In the genomic region with DNA sequence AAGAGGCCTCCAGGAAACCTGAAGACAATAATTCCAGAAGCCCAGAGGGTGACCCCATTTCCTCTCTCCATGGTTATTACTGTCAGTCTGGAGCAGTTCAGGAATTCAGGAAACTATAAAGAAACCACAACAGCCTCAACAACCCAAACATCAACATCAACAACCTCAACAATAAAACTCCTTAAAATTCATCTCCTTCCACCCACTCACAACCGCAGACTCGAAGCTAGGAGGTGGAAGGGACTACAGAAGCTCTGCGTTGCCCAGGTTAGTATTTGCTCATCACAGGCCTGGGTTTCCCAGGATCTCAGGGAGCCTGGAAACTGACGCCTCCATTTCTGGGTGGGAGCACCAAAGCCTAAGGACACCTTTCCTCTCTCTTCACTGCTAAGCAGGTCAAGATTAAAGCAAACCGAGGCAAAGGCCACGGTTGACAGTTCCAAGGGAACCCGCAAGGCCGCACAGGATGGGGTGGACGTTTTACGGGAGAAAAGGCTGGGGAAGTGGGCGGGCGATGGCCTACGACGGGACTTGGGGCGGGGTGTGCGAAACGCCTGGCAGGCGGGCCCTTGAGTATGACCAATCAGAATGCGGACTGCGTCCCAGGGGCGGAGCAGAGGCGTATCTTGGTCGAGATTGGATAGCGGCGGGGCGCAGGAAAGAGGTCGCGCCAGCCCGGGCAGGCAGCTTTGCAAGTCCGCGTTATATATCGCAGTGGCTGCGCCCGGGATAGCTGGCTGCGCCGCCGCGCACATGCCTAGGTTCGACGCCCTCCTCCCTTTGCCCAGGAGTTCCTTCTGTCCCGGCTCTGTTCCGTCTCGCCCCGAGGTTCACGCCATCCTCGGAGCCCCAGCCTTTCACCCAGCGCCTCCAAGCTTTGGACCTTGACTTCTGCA, we compare ENCODE assay signal across 8 cellular contexts. TPM values are rescaled to one million over a fixed set of nuclear protein-coding genes. Genes with fewer than 3 reads are reported as not detected.
DNase-seq lines count a peak whose midpoint lies in the region; ATAC-seq, FAIRE-seq and TF ChIP-seq lines count a peak whose summit lies in the region.

A gene with protein sequence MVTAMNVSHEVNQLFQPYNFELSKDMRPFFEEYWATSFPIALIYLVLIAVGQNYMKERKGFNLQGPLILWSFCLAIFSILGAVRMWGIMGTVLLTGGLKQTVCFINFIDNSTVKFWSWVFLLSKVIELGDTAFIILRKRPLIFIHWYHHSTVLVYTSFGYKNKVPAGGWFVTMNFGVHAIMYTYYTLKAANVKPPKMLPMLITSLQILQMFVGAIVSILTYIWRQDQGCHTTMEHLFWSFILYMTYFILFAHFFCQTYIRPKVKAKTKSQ (plus strand): TSS at position 654 of the 896 bp plus-strand sequence. CDS start 250 bp downstream, outside the sequence.

- peak; percentile 97 for FAIRE-seq in GM18507 (lab: Jason Lieb, UNC)

- peaks cover 6 to 19% (median 15%) of the 10 kb centered on the region in 4 donors for H3K4me1 ChIP-seq in liver (ENCODE audit: control insufficient read depth in 4 of 4, insufficient read depth in 4 of 4, low read length in 3 of 4)

- H3K27ac ChIP-seq in liver (ENCODE audit: low read depth in 1 of 2, low read length in 2 of 2), result peak within 1 kb of the TSS; percentile 7 to 29

- TF ChIP-seq RAD21 in liver (IDR thresholded peaks at IDR 0.05), result peak in 1 of 2 donors; percentile 28

- peaks cover 0 to 12% (median 0%) of the 10 kb centered on the region in 4 donors for H3K27me3 ChIP-seq in liver (ENCODE audit: control insufficient read depth in 4 of 4, insufficient read depth in 4 of 4, low read length in 3 of 4)

- H3K9me3 ChIP-seq in liver (ENCODE audit: control insufficient read depth in 4 of 4, low read length in 3 of 4), result no peaks in the 10 kb centered on the region

- no peak for TF ChIP-seq CTCF in liver (IDR thresholded peaks at IDR 0.05; ENCODE audit: low read depth, low read length, missing input control)

- DNase-seq in GM18507 (ENCODE audit: extremely low spot score, insufficient read length, low read depth) (peak; percentile 94), NCI-H226 (peak; percentile 23), dermis blood vessel endothelial cell (peak; percentile 97), AML-193 (lab: John Stamatoyannopoulos, UW) (no peak)
- DNase-seq in activated CD4-positive, alpha-beta T cell treated with anti-CD3 and anti-CD28 coated beads, Interleukin-2, amount 50 U/mL, for 48 hours, result peak; percentile 85 to 90
- DNase-seq in stimulated activated CD4-positive, alpha-beta T cell treated with anti-CD3 and anti-CD28 coated beads, Interleukin-2, amount 100 ng/mL, for 4 hours (ENCODE audit: low read depth), result peak; percentile 73

- peak; percentile 90 for ATAC-seq in HG02981 (IDR thresholded peaks at IDR 0.05; ENCODE audit: unreplicated experiment)

- peak within 1 kb of the TSS in 1 of 2 donors; percentile 28 for H3K9ac ChIP-seq in liver (ENCODE audit: low read depth in 1 of 2, low read length in 2 of 2)

- no peaks in the 10 kb centered on the region for H3K36me3 ChIP-seq in liver (ENCODE audit: control insufficient read depth in 4 of 4, insufficient read depth in 3 of 4, low read depth in 1 of 4, low read length in 3 of 4)

- peak within 1 kb of the TSS in 2 of 3 donors; percentile 35 to 38 for H3K4me3 ChIP-seq in liver (ENCODE audit: low read depth in 1 of 3, low read length in 3 of 3)

- 10% methylated on average over 47 of the region's 47 CpGs for WGBS in liver

TF ChIP-seq in liver, 16 proteins besides CTCF, POLR2A, EP300 and RAD21:
- TF ChIP-seq NR2F2 (IDR thresholded peaks at IDR 0.05) (peak; percentile 44), HNF4A (conservative IDR thresholded peaks at IDR 0.05) (no peak), JUND (IDR thresholded peaks at IDR 0.05) (no peak), YY1 (IDR thresholded peaks at IDR 0.05) (no peak), RXRA (IDR thresholded peaks at IDR 0.05) (no peak), SP1 (IDR thresholded peaks at IDR 0.05) (peak; percentile 66), HNF4G (IDR thresholded peaks at IDR 0.05) (no peak)
- TF ChIP-seq, protein P1, sequence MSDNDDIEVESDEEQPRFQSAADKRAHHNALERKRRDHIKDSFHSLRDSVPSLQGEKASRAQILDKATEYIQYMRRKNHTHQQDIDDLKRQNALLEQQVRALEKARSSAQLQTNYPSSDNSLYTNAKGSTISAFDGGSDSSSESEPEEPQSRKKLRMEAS (IDR thresholded peaks at IDR 0.05), result peak; percentile 75
- TF ChIP-seq, protein P2, sequence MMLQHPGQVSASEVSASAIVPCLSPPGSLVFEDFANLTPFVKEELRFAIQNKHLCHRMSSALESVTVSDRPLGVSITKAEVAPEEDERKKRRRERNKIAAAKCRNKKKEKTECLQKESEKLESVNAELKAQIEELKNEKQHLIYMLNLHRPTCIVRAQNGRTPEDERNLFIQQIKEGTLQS (IDR thresholded peaks at IDR 0.05), result no peak

RNA-seq across cellular contexts. Expression of the gene that starts here (rescaled TPM):
- total RNA-seq in dermis blood vessel endothelial cell (not detected in 2 replicates), liver (under 1 TPM in 1 of 2 donors, not detected in 1; 0.42 TPM)
- not detected for polyA plus RNA-seq in liver

Comparison
In these comparisons a context has a peak if more than half of its experiments do, and no peak if none do; other contexts are left out.
1. Peak in DNase-seq in dermis blood vessel endothelial cell; RNA of the gene not detected or under 1 TPM.
2. DNase-seq: peak in GM18507 (single experiment), NCI-H226 (single experiment), activated CD4-positive, alpha-beta T cell treated with anti-CD3 and anti-CD28 coated beads, Interleukin-2, amount 50 U/mL, for 48 hours (2 of 2) and stimulated activated CD4-positive, alpha-beta T cell treated with anti-CD3 and anti-CD28 coated beads, Interleukin-2, amount 100 ng/mL, for 4 hours (single experiment); none in AML-193 (0 of 2).